In the genomic region with DNA sequence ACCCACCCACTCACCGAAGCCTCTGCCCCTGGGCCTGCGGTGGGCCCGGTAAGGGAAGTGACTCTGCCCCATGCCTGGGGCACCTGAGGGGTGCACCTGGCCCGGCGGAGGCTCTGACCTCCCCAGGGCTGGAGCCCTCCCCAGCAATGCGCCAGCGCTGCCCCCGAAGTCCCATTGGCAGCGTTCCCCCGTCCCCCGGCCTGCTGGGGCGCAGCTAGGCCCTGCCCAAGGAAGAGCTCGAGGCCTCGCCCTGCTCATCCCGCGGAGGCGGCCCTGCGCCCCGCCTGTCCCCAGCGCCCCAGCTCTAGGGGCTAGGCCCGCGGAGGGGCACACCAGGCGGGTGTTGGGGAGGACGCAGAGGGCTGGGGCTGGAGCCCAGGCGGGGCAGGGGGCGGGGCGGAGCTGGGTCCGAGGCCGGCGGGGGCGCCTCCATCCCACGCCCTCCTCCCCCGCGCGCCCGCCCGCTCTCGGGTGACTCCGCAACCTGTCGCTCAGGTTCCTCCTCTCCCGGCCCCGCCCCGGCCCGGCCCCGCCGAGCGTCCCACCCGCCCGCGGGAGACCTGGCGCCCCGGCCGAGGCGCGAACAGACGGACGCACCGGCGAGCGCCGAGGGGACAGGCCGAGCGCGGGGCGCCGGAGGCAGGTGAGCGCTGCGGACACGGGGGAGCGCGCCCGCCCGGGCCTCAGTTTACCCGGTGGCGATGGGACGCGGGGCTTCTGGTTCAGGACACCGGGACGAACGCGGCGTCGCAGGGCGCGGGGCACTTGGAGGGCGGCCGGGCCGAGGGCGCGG, we compare ENCODE assay signal across 8 cellular contexts. TPM values are rescaled to one million over a fixed set of nuclear protein-coding genes. Genes with fewer than 3 reads are reported as not detected.
DNase-seq lines count a peak whose midpoint lies in the region; ATAC-seq and TF ChIP-seq lines count a peak whose summit lies in the region.

A gene (plus strand): TSS at position 586 of the 793 bp plus-strand sequence. CDS start 3,177 bp downstream, outside the sequence.

- intact Hi-C loops in adrenal gland (cut with DNase I), result no loop called here

- DNase-seq in NCI-H748 (lab: John Stamatoyannopoulos, UW; ENCODE audit: unreplicated experiment) (peak; percentile 30), NCI-H748 treated with DMSO at 0.1 percent for 48 hours (lab: John Stamatoyannopoulos, UW) (no peak), adrenal gland (peak in 1 of 7 donors; percentile 30), islet precursor cell (peak; percentile 78), dedifferentiated amniotic fluid mesenchymal stem cell (ENCODE audit: extremely low spot score) (no peak), COLO829 (ENCODE audit: low spot score) (no peak)
- no peak for DNase-seq in stimulated activated naive CD8-positive, alpha-beta T cell treated with anti-CD3 and anti-CD28 coated beads, Interleukin-15, amount 100 ng/mL, for 72 hours

- TF ChIP-seq CTCF in adrenal gland (IDR thresholded peaks at IDR 0.05), result no peak

- no peaks in the 10 kb centered on the region for H3K27me3 ChIP-seq in adrenal gland

- H3K4me3 Mint-ChIP-seq in stimulated activated naive CD8-positive, alpha-beta T cell treated with anti-CD3 and anti-CD28 coated beads, Interleukin-15, amount 100 ng/mL, for 72 hours, result peak within 1 kb of the TSS; percentile 42 to 71

- H3K9me3 ChIP-seq in adrenal gland (replicated peaks in 1 of 3), result no peaks in the 10 kb centered on the region

- peak within 1 kb of the TSS in 2 of 4 donors; percentile 35 to 65 for H3K4me3 ChIP-seq in adrenal gland

- H3K27me3 Mint-ChIP-seq in stimulated activated naive CD8-positive, alpha-beta T cell treated with anti-CD3 and anti-CD28 coated beads, Interleukin-15, amount 100 ng/mL, for 72 hours, result peaks cover 39% of the 10 kb centered on the region

- H3K27ac ChIP-seq in adrenal gland, result peak within 1 kb of the TSS in 3 of 5 donors; percentile 48 to 61 (median 57)

- 7 to 9% (median 9%) methylated on average over 37 to 88 of the region's 90 CpGs; no CpG with 5 or more reads in 1 of the 4 donors for WGBS in adrenal gland, 4 donors

- no peak within 1 kb of the TSS for H3K27ac Mint-ChIP-seq in stimulated activated naive CD8-positive, alpha-beta T cell treated with anti-CD3 and anti-CD28 coated beads, Interleukin-15, amount 100 ng/mL, for 72 hours

- peaks cover 18 to 20% of the 10 kb centered on the region in 2 donors for H3K4me1 ChIP-seq in adrenal gland (replicated peaks in 1 of 2)

- ATAC-seq in stimulated activated naive CD8-positive, alpha-beta T cell treated with anti-CD3 and anti-CD28 coated beads, Interleukin-15, amount 100 ng/mL, for 72 hours, result peak; percentile 52
- no peak for ATAC-seq in HG02623 (IDR thresholded peaks at IDR 0.05; ENCODE audit: unreplicated experiment)

- no peaks in the 10 kb centered on the region for H3K9me3 Mint-ChIP-seq in stimulated activated naive CD8-positive, alpha-beta T cell treated with anti-CD3 and anti-CD28 coated beads, Interleukin-15, amount 100 ng/mL, for 72 hours

- peaks cover 33% of the 10 kb centered on the region for H3K4me1 Mint-ChIP-seq in stimulated activated naive CD8-positive, alpha-beta T cell treated with anti-CD3 and anti-CD28 coated beads, Interleukin-15, amount 100 ng/mL, for 72 hours

- H3K36me3 ChIP-seq in adrenal gland (replicated peaks in 1 of 2), result no peaks in the 10 kb centered on the region

- no peak for TF ChIP-seq POLR2A in adrenal gland (IDR thresholded peaks at IDR 0.05)

RNA-seq across cellular contexts. Expression of the gene that starts here (rescaled TPM):
- 10 to 100 TPM; 13.8 to 57.7 (median 36.0) TPM for total RNA-seq in adrenal gland
- 10 to 100 TPM in 2 of 3 donors, 1 to 10 TPM in 1; 9.7 to 51.9 (median 25.6) TPM for polyA plus RNA-seq in adrenal gland

Comparison
In these comparisons a context has a peak if more than half of its experiments do, and no peak if none do; other contexts are left out.
1. DNase-seq: peak in NCI-H748 (single experiment) and islet precursor cell (single experiment); none in NCI-H748 treated with DMSO at 0.1 percent for 48 hours (single experiment), stimulated activated naive CD8-positive, alpha-beta T cell treated with anti-CD3 and anti-CD28 coated beads, Interleukin-15, amount 100 ng/mL, for 72 hours (0 of 2), dedifferentiated amniotic fluid mesenchymal stem cell (single experiment) and COLO829 (single experiment).